26 cellular contexts compared by ENCODE assay signal in the genomic region with DNA sequence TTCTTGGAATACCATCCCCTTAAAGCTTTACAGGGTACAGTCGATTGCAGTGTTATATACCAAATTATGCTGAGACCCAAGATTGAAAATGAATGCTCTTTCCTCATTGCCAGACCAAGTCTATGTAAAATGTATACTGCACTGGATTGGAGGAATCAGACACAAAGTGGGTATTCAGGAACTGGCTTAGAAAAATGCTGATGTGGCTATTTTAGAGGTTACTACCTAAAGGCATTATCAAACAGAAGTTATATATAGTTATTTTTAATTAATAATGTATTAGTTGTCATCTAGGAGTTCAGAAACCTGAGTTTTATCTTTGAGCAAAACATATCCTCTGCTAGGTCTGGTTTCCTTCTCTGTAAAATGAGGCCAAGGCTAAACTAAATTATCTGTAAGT. TPM values are rescaled to one million over a fixed set of nuclear protein-coding genes. Genes with fewer than 3 reads are reported as not detected.
DNase-seq lines count a peak whose midpoint lies in the region; ATAC-seq, FAIRE-seq and TF ChIP-seq lines count a peak whose summit lies in the region.
"Had no signal": no experiment of that assay in that cellular context is flagged by ENCODE, and none has a peak within 500 bp of the region (broad histone marks: within the 10 kb centered on the region; RNA-seq: fewer than 3 reads in every experiment).

No MANE protein-coding gene starts in this region.

- peak overlapping the region; percentile 26 for H3K27ac Mint-ChIP-seq in activated T-cell treated with anti-CD3 and anti-CD28 coated beads, Interleukin-2, amount 50 U/mL, for 72 hours
- H3K27ac Mint-ChIP-seq in astrocyte (ENCODE audit: unreplicated experiment): no peak overlapping the region
- peak overlapping the region; percentile 65 for H3K27ac Mint-ChIP-seq in stimulated activated memory B cell treated with anti-CD40 and anti-IgM and Interleukin-4, amounts not matched to agents 10 μg/mL and 1 μg/mL and 100 μg/mL, for 72 hours
- H3K27ac Mint-ChIP-seq: activated naive CD8-positive, alpha-beta T cell treated with anti-CD3 and anti-CD28 coated beads for 36 hours had no signal

- H3K4me3 ChIP-seq in astrocyte (ENCODE audit: insufficient read depth, low read depth, low read length) (no peak overlapping the region), H7 (ENCODE audit: insufficient read depth, low read depth, low read length) (no peak overlapping the region)
- H3K4me3 ChIP-seq: BLaER1 treated with 17β-estradiol and CSF1 and Interleukin-3, amounts not matched to agents 10 nM and 100 nM; lung; suprapubic skin had no signal

- H3K9me3 ChIP-seq in KOPT-K1 (ENCODE audit: insufficient read depth, low read length, poor library complexity, severe bottlenecking) (no peaks in the 10 kb centered on the region), astrocyte (ENCODE audit: insufficient read depth, low read depth, low read length) (no peaks in the 10 kb centered on the region)
- H3K9me3 ChIP-seq: BLaER1 treated with 17β-estradiol and CSF1 and Interleukin-3, amounts not matched to agents 10 nM and 100 nM; neutrophil; suprapubic skin had no signal

- no peak overlapping the region for H3K4me2 ChIP-seq in astrocyte (ENCODE audit: low read length)

- no peak overlapping the region for H2AFZ ChIP-seq in astrocyte (ENCODE audit: low read depth, low read length)

- peaks cover 3 to 5% of the 10 kb centered on the region in 2 donors for H3K36me3 Mint-ChIP-seq in activated T-cell treated with anti-CD3 and anti-CD28 coated beads, Interleukin-2, amount 50 U/mL, for 72 hours (ENCODE audit: insufficient read depth in 2 of 2)
- no peaks in the 10 kb centered on the region for H3K36me3 Mint-ChIP-seq in activated T-cell treated with anti-CD3 and anti-CD28 coated beads, Interleukin-2, amount 50 U/mL, for 4 hours (ENCODE audit: insufficient read depth)
- no peaks in the 10 kb centered on the region for H3K36me3 Mint-ChIP-seq in astrocyte (ENCODE audit: low read depth, unreplicated experiment)
- no peaks in the 10 kb centered on the region for H3K36me3 Mint-ChIP-seq in stimulated activated memory B cell treated with anti-CD40 and anti-IgM and Interleukin-4, amounts not matched to agents 10 μg/mL and 1 μg/mL and 100 μg/mL, for 72 hours

- peak overlapping the region; percentile 24 for H3K27ac ChIP-seq in KOPT-K1 (ENCODE audit: low read depth, low read length, poor library complexity, severe bottlenecking)
- H3K27ac ChIP-seq in astrocyte (ENCODE audit: low read depth, low read length): no peak overlapping the region
- H3K27ac ChIP-seq: BLaER1 treated with 17β-estradiol and CSF1 and Interleukin-3, amounts not matched to agents 10 nM and 100 nM; neutrophil; suprapubic skin had no signal

- DNase-seq in activated T-cell treated with anti-CD3 and anti-CD28 coated beads, Interleukin-2, amount 50 U/mL, for 72 hours: no peak
- DNase-seq in activated T-cell treated with anti-CD3 and anti-CD28 coated beads, Interleukin-2, amount 50 U/mL, for 4 hours: no peak
- DNase-seq in astrocyte (ENCODE audit: low read depth) (no peak), H7 (no peak), GDM1 (lab: John Stamatoyannopoulos, UW) (no peak), germinal center (ENCODE audit: low spot score) (no peak)
- DNase-seq: activated naive CD8-positive, alpha-beta T cell treated with anti-CD3 and anti-CD28 coated beads for 36 hours; Calu3; glutamatergic neuron; NCI-H1105 treated with DMSO at 0.1 percent for 48 hours; NCI-H2081; NCI-H226; NCI-H82 had no signal

- TF ChIP-seq CTCF in astrocyte (IDR thresholded peaks at IDR 0.05; ENCODE audit: insufficient read depth, low read depth, low read length): no peak

- no peaks in the 10 kb centered on the region for H3K27me3 Mint-ChIP-seq in activated T-cell treated with anti-CD3 and anti-CD28 coated beads, Interleukin-2, amount 50 U/mL, for 72 hours (ENCODE audit: low read depth)
- H3K27me3 Mint-ChIP-seq in activated T-cell treated with anti-CD3 and anti-CD28 coated beads, Interleukin-2, amount 50 U/mL, for 4 hours (ENCODE audit: low read depth): no peaks in the 10 kb centered on the region
- no peaks in the 10 kb centered on the region for H3K27me3 Mint-ChIP-seq in astrocyte (ENCODE audit: low read depth, unreplicated experiment)
- no peaks in the 10 kb centered on the region for H3K27me3 Mint-ChIP-seq in stimulated activated memory B cell treated with anti-CD40 and anti-IgM and Interleukin-4, amounts not matched to agents 10 μg/mL and 1 μg/mL and 100 μg/mL, for 72 hours
- H3K27me3 Mint-ChIP-seq: activated naive CD8-positive, alpha-beta T cell treated with anti-CD3 and anti-CD28 coated beads for 36 hours; central memory CD8-positive, alpha-beta T cell had no signal

- H3K36me3 ChIP-seq in KOPT-K1 (ENCODE audit: insufficient read depth, low read length): no peaks in the 10 kb centered on the region
- H3K36me3 ChIP-seq in astrocyte (ENCODE audit: insufficient read depth, low read length): no peaks in the 10 kb centered on the region
- H3K36me3 ChIP-seq in H7 (replicated peaks; ENCODE audit: control insufficient read depth, insufficient read depth, low read length): no peaks in the 10 kb centered on the region
- H3K36me3 ChIP-seq: BLaER1 treated with 17β-estradiol and CSF1 and Interleukin-3, amounts not matched to agents 10 nM and 100 nM; neutrophil; suprapubic skin had no signal

- peaks cover 28% of the 10 kb centered on the region for H3K4me1 Mint-ChIP-seq in activated T-cell treated with anti-CD3 and anti-CD28 coated beads, Interleukin-2, amount 50 U/mL, for 72 hours (ENCODE audit: low read depth)
- H3K4me1 Mint-ChIP-seq in activated T-cell treated with anti-CD3 and anti-CD28 coated beads, Interleukin-2, amount 50 U/mL, for 4 hours (ENCODE audit: low read depth): peaks cover 21% of the 10 kb centered on the region
- peaks cover 3% of the 10 kb centered on the region for H3K4me1 Mint-ChIP-seq in astrocyte (ENCODE audit: low read depth, unreplicated experiment)
- H3K4me1 Mint-ChIP-seq in stimulated activated memory B cell treated with anti-CD40 and anti-IgM and Interleukin-4, amounts not matched to agents 10 μg/mL and 1 μg/mL and 100 μg/mL, for 72 hours: peaks cover 27% of the 10 kb centered on the region

- FAIRE-seq in astrocyte (lab: Jason Lieb, UNC): no peak
- FAIRE-seq: keratinocyte had no signal

- no peak overlapping the region for H3K9ac ChIP-seq in astrocyte (ENCODE audit: low read length)
- H3K9ac ChIP-seq: BLaER1 treated with 17β-estradiol and CSF1 and Interleukin-3, amounts not matched to agents 10 nM and 100 nM had no signal

- H4K20me1 ChIP-seq in astrocyte (ENCODE audit: insufficient read depth, low read length): no peaks in the 10 kb centered on the region

- no peak for ATAC-seq in activated T-cell treated with anti-CD3 and anti-CD28 coated beads, Interleukin-2, amount 50 U/mL, for 72 hours (replicated peaks in 1 of 2)
- no peak for ATAC-seq in activated T-cell treated with anti-CD3 and anti-CD28 coated beads, Interleukin-2, amount 50 U/mL, for 4 hours
- no peak for ATAC-seq in stimulated activated memory B cell treated with anti-CD40 and anti-IgM and Interleukin-4, amounts not matched to agents 10 μg/mL and 1 μg/mL and 100 μg/mL, for 72 hours

- no peaks in the 10 kb centered on the region for H3K4me1 ChIP-seq in astrocyte (ENCODE audit: insufficient read depth, low read length)

- H3K4me3 Mint-ChIP-seq in activated T-cell treated with anti-CD3 and anti-CD28 coated beads, Interleukin-2, amount 50 U/mL, for 72 hours: peak overlapping the region in 1 of 2 donors; percentile 7
- H3K4me3 Mint-ChIP-seq in activated T-cell treated with anti-CD3 and anti-CD28 coated beads, Interleukin-2, amount 50 U/mL, for 4 hours: no peak overlapping the region
- H3K4me3 Mint-ChIP-seq in astrocyte (ENCODE audit: unreplicated experiment): peak overlapping the region; percentile 2
- H3K4me3 Mint-ChIP-seq in stimulated activated memory B cell treated with anti-CD40 and anti-IgM and Interleukin-4, amounts not matched to agents 10 μg/mL and 1 μg/mL and 100 μg/mL, for 72 hours: no peak overlapping the region
- H3K4me3 Mint-ChIP-seq: activated naive CD8-positive, alpha-beta T cell treated with anti-CD3 and anti-CD28 coated beads for 36 hours; central memory CD8-positive, alpha-beta T cell had no signal

- H3K79me2 ChIP-seq in astrocyte (ENCODE audit: insufficient read depth, low read length): peaks cover 16% of the 10 kb centered on the region

- H3K27me3 ChIP-seq in astrocyte (ENCODE audit: insufficient read depth, low read length) (no peaks in the 10 kb centered on the region), H7 (ENCODE audit: control insufficient read depth, insufficient read depth, low read length) (no peaks in the 10 kb centered on the region)
- H3K27me3 ChIP-seq: BLaER1 treated with 17β-estradiol and CSF1 and Interleukin-3, amounts not matched to agents 10 nM and 100 nM; neutrophil; suprapubic skin had no signal

- no peaks in the 10 kb centered on the region for H3K9me3 Mint-ChIP-seq in activated T-cell treated with anti-CD3 and anti-CD28 coated beads, Interleukin-2, amount 50 U/mL, for 72 hours
- H3K9me3 Mint-ChIP-seq in activated T-cell treated with anti-CD3 and anti-CD28 coated beads, Interleukin-2, amount 50 U/mL, for 4 hours: no peaks in the 10 kb centered on the region
- H3K9me3 Mint-ChIP-seq in astrocyte (ENCODE audit: unreplicated experiment): no peaks in the 10 kb centered on the region
- H3K9me3 Mint-ChIP-seq in stimulated activated memory B cell treated with anti-CD40 and anti-IgM and Interleukin-4, amounts not matched to agents 10 μg/mL and 1 μg/mL and 100 μg/mL, for 72 hours: no peaks in the 10 kb centered on the region
- H3K9me3 Mint-ChIP-seq: activated naive CD8-positive, alpha-beta T cell treated with anti-CD3 and anti-CD28 coated beads for 36 hours; central memory CD8-positive, alpha-beta T cell had no signal

RNA-seq across cellular contexts. Expression of a gene that starts 3.6 kb away (rescaled TPM):
- 10 to 100 TPM; 52.2 to 57.9 TPM for total RNA-seq in activated T-cell treated with anti-CD3 and anti-CD28 coated beads, Interleukin-2, amount 50 U/mL, for 72 hours
- total RNA-seq in activated T-cell treated with anti-CD3 and anti-CD28 coated beads, Interleukin-2, amount 50 U/mL, for 4 hours: 10 to 100 TPM; 69.8 to 80.9 (median 72.7) TPM
- 60.2 and 61.0 TPM in 2 replicates for total RNA-seq in astrocyte
- 53.2 and 59.9 TPM in 2 replicates for total RNA-seq in H7 (2014; rRNA removed; shearing (Covaris generic))

RNA-seq across cellular contexts. Expression of a gene that starts 36.1 kb away (rescaled TPM):
- total RNA-seq in activated T-cell treated with anti-CD3 and anti-CD28 coated beads, Interleukin-2, amount 50 U/mL, for 72 hours: 10 to 100 TPM; 12.9 to 18.2 TPM
- total RNA-seq in activated T-cell treated with anti-CD3 and anti-CD28 coated beads, Interleukin-2, amount 50 U/mL, for 4 hours: 10 to 100 TPM; 12.6 to 25.2 (median 16.4) TPM
- 12.3 and 13.5 TPM in 2 replicates for total RNA-seq in astrocyte
- 28.2 and 32.3 TPM in 2 replicates for total RNA-seq in H7 (2014; rRNA removed; shearing (Covaris generic))

RNA-seq across cellular contexts. Expression of a gene that starts 51.9 kb away (rescaled TPM):
- total RNA-seq in activated T-cell treated with anti-CD3 and anti-CD28 coated beads, Interleukin-2, amount 50 U/mL, for 72 hours: not detected
- total RNA-seq in activated T-cell treated with anti-CD3 and anti-CD28 coated beads, Interleukin-2, amount 50 U/mL, for 4 hours: not detected
- total RNA-seq in astrocyte: not detected in 2 replicates
- not detected in 2 replicates for total RNA-seq in H7 (2014; rRNA removed; shearing (Covaris generic))
- total RNA-seq: activated naive CD8-positive, alpha-beta T cell treated with anti-CD3 and anti-CD28 coated beads for 36 hours; Calu3; dermis microvascular lymphatic vessel endothelial cell; M059J; OCI-LY7; pulmonary artery endothelial cell; ureter had no signal
